ENCODE assay signal across 1 cellular context in genomic region chr6:110746680-110747079, GRCh38.
A peak's percentile ranks its signal among the peaks of the same experiment; 100 is the strongest.
TF ChIP-seq lines count a peak whose summit lies in the region.

No MANE protein-coding gene starts in this region.

TF ChIP-seq in HepG2, 621 proteins besides CTCF, POLR2A, EP300 and RAD21 (continued from another document and continues in another):
- TF ChIP-seq ZHX2 (IDR thresholded peaks at IDR 0.05; ENCODE audit: low read depth) (no peak), ZHX2 (CRISPR knock-in tag; IDR thresholded peaks at IDR 0.05; ENCODE audit: borderline replicate concordance) (no peak), ZNF276 (CRISPR knock-in tag; IDR thresholded peaks at IDR 0.05; ENCODE audit: low read depth) (no peak), ZNF264 (CRISPR knock-in tag; IDR thresholded peaks at IDR 0.05) (no peak), ARNT (IDR thresholded peaks at IDR 0.05) (no peak), CREBL2 (CRISPR knock-in tag; IDR thresholded peaks at IDR 0.05; ENCODE audit: borderline replicate concordance) (no peak), ZNF580 (CRISPR knock-in tag; IDR thresholded peaks at IDR 0.05; ENCODE audit: borderline replicate concordance, low read depth) (no peak), RBM39 (IDR thresholded peaks at IDR 0.05; ENCODE audit: low read depth, low read length, poor library complexity, severe bottlenecking) (no peak), ZNF143 (CRISPR knock-in tag; IDR thresholded peaks at IDR 0.05) (peak; percentile 72), SAP130 (CRISPR knock-in tag; IDR thresholded peaks at IDR 0.05; ENCODE audit: low read depth) (peak; percentile 64; the same call in 1 of the 2 replicates), HINFP (CRISPR knock-in tag; IDR thresholded peaks at IDR 0.05; ENCODE audit: low read depth) (no peak), ZSCAN21 (CRISPR knock-in tag; IDR thresholded peaks at IDR 0.05; ENCODE audit: borderline replicate concordance) (no peak), SP1 (IDR thresholded peaks at IDR 0.05) (no peak), SP1 (CRISPR knock-in tag; IDR thresholded peaks at IDR 0.05) (no peak), MZF1 (CRISPR knock-in tag; IDR thresholded peaks at IDR 0.05; ENCODE audit: borderline replicate concordance) (no peak), ZNF30 (CRISPR knock-in tag; IDR thresholded peaks at IDR 0.05) (no peak), SRSF4 (IDR thresholded peaks at IDR 0.05; ENCODE audit: low read depth, low read length, poor library complexity, severe bottlenecking) (no peak), ZNF326 (CRISPR knock-in tag; IDR thresholded peaks at IDR 0.05; ENCODE audit: borderline replicate concordance) (no peak), SIX4 (CRISPR knock-in tag; IDR thresholded peaks at IDR 0.05) (no peak), SRF (IDR thresholded peaks at IDR 0.05; ENCODE audit: low read depth, low read length) (no peak), ZBTB8A (CRISPR knock-in tag; IDR thresholded peaks at IDR 0.05; ENCODE audit: borderline replicate concordance, low read depth) (no peak), ZNF280B (CRISPR knock-in tag; IDR thresholded peaks at IDR 0.05; ENCODE audit: borderline replicate concordance) (no peak), ASH2L (IDR thresholded peaks at IDR 0.05; ENCODE audit: insufficient read length, low read depth, low read length) (no peak), ZNF713 (CRISPR knock-in tag; IDR thresholded peaks at IDR 0.05) (no peak), CC2D1A (CRISPR knock-in tag; IDR thresholded peaks at IDR 0.05) (no peak), HMG20A (CRISPR knock-in tag; IDR thresholded peaks at IDR 0.05; ENCODE audit: borderline replicate concordance) (peak; percentile 79), FUBP1 (CRISPR knock-in tag; IDR thresholded peaks at IDR 0.05; ENCODE audit: borderline replicate concordance) (no peak), DRAP1 (CRISPR knock-in tag; IDR thresholded peaks at IDR 0.05) (peak; percentile 50; the same call in 1 of the 2 replicates), TAF1 (CRISPR knock-in tag; IDR thresholded peaks at IDR 0.05) (no peak), ATF5 (CRISPR knock-in tag; IDR thresholded peaks at IDR 0.05; ENCODE audit: low read depth) (no peak), HNF1B (CRISPR knock-in tag; IDR thresholded peaks at IDR 0.05) (no peak), ZNF550 (CRISPR knock-in tag; IDR thresholded peaks at IDR 0.05; ENCODE audit: borderline replicate concordance) (no peak), DBP (CRISPR knock-in tag; IDR thresholded peaks at IDR 0.05; ENCODE audit: not compliant biosample characterization) (no peak), ZNF839 (CRISPR knock-in tag; IDR thresholded peaks at IDR 0.05; ENCODE audit: borderline replicate concordance) (no peak), MED1 (CRISPR knock-in tag; IDR thresholded peaks at IDR 0.05) (peak; percentile 44; the same call in 1 of the 2 replicates), RBM22 (optimal IDR thresholded peaks at IDR 0.05; ENCODE audit: low read length) (no peak), IKZF5 (CRISPR knock-in tag; IDR thresholded peaks at IDR 0.05) (no peak), STAG1 (CRISPR knock-in tag; IDR thresholded peaks at IDR 0.05) (no peak), MAZ (IDR thresholded peaks at IDR 0.05; ENCODE audit: borderline replicate concordance, low read depth, low read length) (no peak), MAZ (CRISPR knock-in tag; IDR thresholded peaks at IDR 0.05; ENCODE audit: low read depth) (no peak), MTF1 (CRISPR knock-in tag; IDR thresholded peaks at IDR 0.05) (no peak), SUZ12 (IDR thresholded peaks at IDR 0.05; ENCODE audit: low read depth, low read length) (no peak), HBP1 (CRISPR knock-in tag; IDR thresholded peaks at IDR 0.05; ENCODE audit: low read depth) (no peak)
